ENCODE assay signal across 8 cellular contexts in genomic region chr2:224442092-224442999, GRCh38. TPM values are rescaled to one million over a fixed set of nuclear protein-coding genes. Genes with fewer than 3 reads are reported as not detected.
DNase-seq lines count a peak whose midpoint lies in the region; ATAC-seq lines count a peak whose summit lies in the region.

No MANE protein-coding gene starts in this region.

- no peaks in the 10 kb centered on the region for H3K36me3 ChIP-seq in CD8-positive, alpha-beta memory T cell (ENCODE audit: insufficient read depth, low read length)

- intact Hi-C loops in right cardiac atrium (cut with DNase I) = loop anchor here in 2 of 4 donors (10.0 kb wide), 2 partner anchors 78 to 88 kb away; no protein-coding TSS in a partner anchor

- H3K27ac Mint-ChIP-seq in CD8-positive, alpha-beta memory T cell = no peak overlapping the region
- H3K27ac Mint-ChIP-seq in stimulated activated naive CD8-positive, alpha-beta T cell treated with anti-CD3 and anti-CD28 coated beads, Interleukin-15, amount 100 ng/mL, for 72 hours = peak overlapping the region; percentile 31 to 76

- H3K4me1 ChIP-seq in CD8-positive, alpha-beta memory T cell (ENCODE audit: insufficient read depth, low read length) = no peaks in the 10 kb centered on the region
- H3K4me1 ChIP-seq in right cardiac atrium (ENCODE audit: control insufficient read depth, insufficient read depth, low read length) = no peaks in the 10 kb centered on the region

- H3K4me1 Mint-ChIP-seq in CD8-positive, alpha-beta memory T cell = peaks cover 9 to 22% (median 15%) of the 10 kb centered on the region in 3 donors
- H3K4me1 Mint-ChIP-seq in stimulated activated naive CD8-positive, alpha-beta T cell treated with anti-CD3 and anti-CD28 coated beads, Interleukin-15, amount 100 ng/mL, for 72 hours = peaks cover 12% of the 10 kb centered on the region

- H3K4me3 ChIP-seq in CD8-positive, alpha-beta memory T cell (ENCODE audit: low read length) = no peak overlapping the region
- peak overlapping the region; percentile 84 for H3K4me3 ChIP-seq in right cardiac atrium (ENCODE audit: low read length)

- ATAC-seq in GM21367 (IDR thresholded peaks at IDR 0.05; ENCODE audit: unreplicated experiment) = peak; percentile 48
- peak; percentile 61 for ATAC-seq in right cardiac atrium
- peak; percentile 69 for ATAC-seq in stimulated activated naive CD8-positive, alpha-beta T cell treated with anti-CD3 and anti-CD28 coated beads, Interleukin-15, amount 100 ng/mL, for 72 hours
- ATAC-seq in HG03439 (IDR thresholded peaks at IDR 0.05; ENCODE audit: unreplicated experiment) = no peak
- no peak for ATAC-seq in GM18873 (IDR thresholded peaks at IDR 0.05; ENCODE audit: low FRiP score, unreplicated experiment)

- H3K9me3 ChIP-seq in CD8-positive, alpha-beta memory T cell (ENCODE audit: low read length) = no peaks in the 10 kb centered on the region
- H3K9me3 ChIP-seq in right cardiac atrium (ENCODE audit: control insufficient read depth, low read length) = no peaks in the 10 kb centered on the region

- no peak for DNase-seq in CD8-positive, alpha-beta memory T cell
- peak; percentile 56 for DNase-seq in activated CD8-positive, alpha-beta memory T cell treated with anti-CD3 and anti-CD28 coated beads, Interleukin-2, amount 50 U/mL, for 48 hours
- DNase-seq in right cardiac atrium (peak; percentile 20 to 61 (median 61)), GF-D8 (lab: John Stamatoyannopoulos, UW) (no peak)
- DNase-seq in stimulated activated naive CD8-positive, alpha-beta T cell treated with anti-CD3 and anti-CD28 coated beads, Interleukin-15, amount 100 ng/mL, for 72 hours = peak; percentile 6 to 19

- H3K27me3 Mint-ChIP-seq in CD8-positive, alpha-beta memory T cell = peaks cover 38 to 50% of the 10 kb centered on the region in 2 donors
- H3K27me3 Mint-ChIP-seq in stimulated activated naive CD8-positive, alpha-beta T cell treated with anti-CD3 and anti-CD28 coated beads, Interleukin-15, amount 100 ng/mL, for 72 hours = peaks cover 43% of the 10 kb centered on the region

- peak overlapping the region in 5 of 7 donors; percentile 59 to 72 (median 66) for H3K4me3 Mint-ChIP-seq in CD8-positive, alpha-beta memory T cell
- peak overlapping the region; percentile 72 to 83 for H3K4me3 Mint-ChIP-seq in stimulated activated naive CD8-positive, alpha-beta T cell treated with anti-CD3 and anti-CD28 coated beads, Interleukin-15, amount 100 ng/mL, for 72 hours

- POLR2A ChIA-PET in CD8-positive, alpha-beta memory T cell (lab: Charles Lee) = interaction anchor here (0.5 kb wide), 1 partner anchor 28 kb away, joined by 3 read pairs; no protein-coding TSS in a partner anchor

- no peak overlapping the region for H3K27ac ChIP-seq in CD8-positive, alpha-beta memory T cell (ENCODE audit: low read depth, low read length)
- no peak overlapping the region for H3K27ac ChIP-seq in right cardiac atrium (ENCODE audit: low read length)

- no peaks in the 10 kb centered on the region for H3K27me3 ChIP-seq in CD8-positive, alpha-beta memory T cell (ENCODE audit: insufficient read depth, low read length, poor library complexity, severe bottlenecking)
- no peaks in the 10 kb centered on the region for H3K27me3 ChIP-seq in right cardiac atrium (ENCODE audit: control insufficient read depth, insufficient read depth)

- CTCF ChIA-PET in CD8-positive, alpha-beta memory T cell (lab: Charles Lee) = no interaction called here

- no peaks in the 10 kb centered on the region for H3K36me3 Mint-ChIP-seq in CD8-positive, alpha-beta memory T cell

- H3K9me3 Mint-ChIP-seq in CD8-positive, alpha-beta memory T cell = no peaks in the 10 kb centered on the region
- no peaks in the 10 kb centered on the region for H3K9me3 Mint-ChIP-seq in stimulated activated naive CD8-positive, alpha-beta T cell treated with anti-CD3 and anti-CD28 coated beads, Interleukin-15, amount 100 ng/mL, for 72 hours

- 2% methylated on average over 85 of the region's 85 CpGs for WGBS in right cardiac atrium

RNA-seq across cellular contexts. Expression of gene FAM124B, which starts 40.4 kb away (rescaled TPM):
- total RNA-seq in CD8-positive, alpha-beta memory T cell = not detected
- not detected for polyA plus RNA-seq in CD8-positive, alpha-beta memory T cell
- 1 to 10 TPM in 3 of 4 donors, under 1 TPM in 1; 0.44 to 2.1 (median 1.1) TPM for total RNA-seq in right cardiac atrium
- polyA plus RNA-seq in right cardiac atrium = 0.61 TPM

Comparison
In these comparisons a context has a peak if more than half of its experiments do, and no peak if none do; other contexts are left out.
1. DNase-seq: peak in activated CD8-positive, alpha-beta memory T cell treated with anti-CD3 and anti-CD28 coated beads, Interleukin-2, amount 50 U/mL, for 48 hours (single experiment), right cardiac atrium (3 of 3) and stimulated activated naive CD8-positive, alpha-beta T cell treated with anti-CD3 and anti-CD28 coated beads, Interleukin-15, amount 100 ng/mL, for 72 hours (2 of 2); none in CD8-positive, alpha-beta memory T cell (0 of 5) and GF-D8 (single experiment).
2. H3K27ac Mint-ChIP-seq: peak in stimulated activated naive CD8-positive, alpha-beta T cell treated with anti-CD3 and anti-CD28 coated beads, Interleukin-15, amount 100 ng/mL, for 72 hours (2 of 2); none in CD8-positive, alpha-beta memory T cell (0 of 8).
3. ATAC-seq: peak in GM21367 (single experiment), right cardiac atrium (2 of 2) and stimulated activated naive CD8-positive, alpha-beta T cell treated with anti-CD3 and anti-CD28 coated beads, Interleukin-15, amount 100 ng/mL, for 72 hours (single experiment); none in HG03439 (single experiment) and GM18873 (single experiment).